24 cellular contexts compared by ENCODE assay signal in the genomic region with DNA sequence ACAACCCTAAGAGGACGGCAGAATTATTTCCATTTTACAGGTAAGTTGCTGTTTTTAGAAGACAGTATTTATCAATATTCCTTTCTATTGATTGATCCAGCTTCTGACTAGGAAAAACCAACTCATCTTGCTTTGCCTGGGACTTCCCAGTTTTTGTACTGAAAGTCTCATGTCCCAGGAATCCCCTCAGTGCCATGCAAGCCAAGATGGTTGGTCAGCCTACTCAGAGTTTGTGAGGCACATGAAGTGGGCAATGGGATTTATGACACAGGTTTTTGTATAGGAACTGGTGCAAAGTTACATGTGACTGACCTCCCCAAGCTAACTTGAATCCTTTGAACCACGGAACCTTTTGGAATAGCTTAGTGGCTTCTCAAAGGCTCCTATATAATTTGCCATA. TPM values are rescaled to one million over a fixed set of nuclear protein-coding genes. Genes with fewer than 3 reads are reported as not detected.
A peak's percentile ranks its signal among the peaks of the same experiment; 100 is the strongest.
DNase-seq lines count a peak whose midpoint lies in the region; ATAC-seq, FAIRE-seq and TF ChIP-seq lines count a peak whose summit lies in the region.
"Had no signal": no experiment of that assay in that cellular context is flagged by ENCODE, and none has a peak within 500 bp of the region (broad histone marks: within the 10 kb centered on the region; RNA-seq: fewer than 3 reads in every experiment).

No MANE protein-coding gene starts in this region.

- H3K36me3 ChIP-seq in astrocyte (ENCODE audit: insufficient read depth, low read length) (no peaks in the 10 kb centered on the region), mesenchymal stem cell (ENCODE audit: control insufficient read depth in 1 of 2, insufficient read depth in 2 of 2, low read depth in 1 of 2, low read length in 2 of 2) (peaks cover 0 to 3% of the 10 kb centered on the region in 2 experiments), tibial artery (no peaks in the 10 kb centered on the region)

- DNase-seq in HFFc6: no peak
- DNase-seq in astrocyte (ENCODE audit: low read depth): peak; percentile 38
- DNase-seq in mesenchymal stem cell: peak; percentile 60
- no peak for DNase-seq in tibial artery
- no peak for DNase-seq in central memory CD4-positive, alpha-beta T cell
- DNase-seq: DMS79 treated with DMSO at 0.1 percent for 48 hours, GF-D8, Karpas-422, MM.1S, NCI-H1092, NCI-H146, NCI-H2029 treated with DMSO at 0.1 percent for 48 hours, NCI-H2171 treated with DMSO at 0.1 percent for 48 hours, NCI-H446, NCI-H526 treated with DMSO at 0.1 percent for 48 hours had no signal

- H2BK5ac ChIP-seq in mesenchymal stem cell (ENCODE audit: low read depth, low read length, poor library complexity, severe bottlenecking): no peak overlapping the region

- no peak overlapping the region for H2AK5ac ChIP-seq in mesenchymal stem cell (ENCODE audit: low read length, severe bottlenecking)

- FAIRE-seq in astrocyte (lab: Jason Lieb, UNC): no peak
- FAIRE-seq: RCC 7860 had no signal

- no peak overlapping the region for H2AFZ ChIP-seq in astrocyte (ENCODE audit: low read depth, low read length)
- no peak overlapping the region for H2AFZ ChIP-seq in mesenchymal stem cell (ENCODE audit: low read depth, low read length)
- H2AFZ ChIP-seq: GM23338 had no signal

- no peak overlapping the region for H2BK120ac ChIP-seq in mesenchymal stem cell (ENCODE audit: low read depth, low read length)

- H2BK12ac ChIP-seq in mesenchymal stem cell (ENCODE audit: low read length in 2 of 2): no peak overlapping the region

- TF ChIP-seq CTCF in HFFc6 (IDR thresholded peaks at IDR 0.05): no peak
- no peak for TF ChIP-seq CTCF in astrocyte (IDR thresholded peaks at IDR 0.05; ENCODE audit: insufficient read depth, low read depth, low read length)
- no peak for TF ChIP-seq CTCF in tibial artery (IDR thresholded peaks at IDR 0.05)

- no peak overlapping the region for H4K91ac ChIP-seq in mesenchymal stem cell (ENCODE audit: low read length)

- no CpG with 5 or more reads among the region's 2 CpGs for WGBS in mesenchymal stem cell

- ATAC-seq in GM19452 (IDR thresholded peaks at IDR 0.05; ENCODE audit: unreplicated experiment) (no peak), HG02840 (IDR thresholded peaks at IDR 0.05; ENCODE audit: low FRiP score, unreplicated experiment) (no peak)
- ATAC-seq: GM23338, HCT116, Right ventricle myocardium inferior had no signal

- no peak overlapping the region for H4K8ac ChIP-seq in mesenchymal stem cell (ENCODE audit: low read length)

- H3K18ac ChIP-seq in mesenchymal stem cell (ENCODE audit: low read depth in 1 of 2, low read length in 2 of 2): no peak overlapping the region

- no peak overlapping the region for H3K23ac ChIP-seq in mesenchymal stem cell (ENCODE audit: low read length in 2 of 2)

- H3K14ac ChIP-seq in mesenchymal stem cell (ENCODE audit: low read length in 2 of 2): no peak overlapping the region

- H3K79me2 ChIP-seq in astrocyte (ENCODE audit: insufficient read depth, low read length): peaks cover 83% of the 10 kb centered on the region

- H3K4me3 ChIP-seq in astrocyte (ENCODE audit: insufficient read depth, low read depth, low read length) (no peak overlapping the region), mesenchymal stem cell (ENCODE audit: insufficient read depth in 1 of 2, low read depth in 1 of 2, low read length in 2 of 2) (no peak overlapping the region), tibial artery (no peak overlapping the region)
- H3K4me3 ChIP-seq: GM23338 had no signal

- H3K27me3 ChIP-seq in astrocyte (ENCODE audit: insufficient read depth, low read length) (no peaks in the 10 kb centered on the region), mesenchymal stem cell (ENCODE audit: control insufficient read depth in 1 of 2, insufficient read depth in 1 of 2, low read length in 2 of 2) (no peaks in the 10 kb centered on the region), tibial artery (no peaks in the 10 kb centered on the region)

- no peaks in the 10 kb centered on the region for H3K9me3 ChIP-seq in astrocyte (ENCODE audit: insufficient read depth, low read depth, low read length)
- no peaks in the 10 kb centered on the region for H3K9me3 ChIP-seq in mesenchymal stem cell (ENCODE audit: control insufficient read depth, low read length)
- no peaks in the 10 kb centered on the region for H3K9me3 ChIP-seq in tibial artery

- no peak overlapping the region for H3K4ac ChIP-seq in mesenchymal stem cell (ENCODE audit: low read depth in 1 of 2, low read length in 2 of 2)

- H3K4me3 Mint-ChIP-seq in HFFc6: no peak overlapping the region
- H3K4me3 Mint-ChIP-seq in astrocyte (ENCODE audit: unreplicated experiment): no peak overlapping the region
- H3K4me3 Mint-ChIP-seq: CD14-positive monocyte, GM23338, IgD-negative memory B cell had no signal

- peaks cover 49% of the 10 kb centered on the region for H4K20me1 ChIP-seq in astrocyte (ENCODE audit: insufficient read depth, low read length)

- intact Hi-C loops in tibial artery (cut with DNase I; ENCODE audit: low total_unique reads): no loop called here

- H3K36me3 Mint-ChIP-seq in HFFc6 (ENCODE audit: low read depth) (peaks cover 6% of the 10 kb centered on the region; the same call in 1 of the 2 replicates), astrocyte (ENCODE audit: low read depth, unreplicated experiment) (peaks cover 2% of the 10 kb centered on the region)
- H3K36me3 Mint-ChIP-seq: CD14-positive monocyte, IgD-negative memory B cell had no signal

- H3K27me3 Mint-ChIP-seq in HFFc6 (ENCODE audit: insufficient read depth) (no peaks in the 10 kb centered on the region; the same call in 1 of the 2 replicates), astrocyte (ENCODE audit: low read depth, unreplicated experiment) (no peaks in the 10 kb centered on the region)
- H3K27me3 Mint-ChIP-seq: IgD-negative memory B cell had no signal

- H3K4me1 ChIP-seq in astrocyte (ENCODE audit: insufficient read depth, low read length) (peaks cover 39% of the 10 kb centered on the region), mesenchymal stem cell (ENCODE audit: control insufficient read depth, insufficient read depth, low read depth, low read length) (peaks cover 15% of the 10 kb centered on the region), tibial artery (peaks cover 0 to 78% (median 53%) of the 10 kb centered on the region in 4 donors)

- peaks cover 14% of the 10 kb centered on the region for H3K79me1 ChIP-seq in mesenchymal stem cell (replicated peaks; ENCODE audit: low read length, poor library complexity, severe bottlenecking)

- H3K4me1 Mint-ChIP-seq in HFFc6 (ENCODE audit: low read depth) (peaks cover 80% of the 10 kb centered on the region), astrocyte (ENCODE audit: low read depth, unreplicated experiment) (peaks cover 30% of the 10 kb centered on the region)
- H3K4me1 Mint-ChIP-seq: CD14-positive monocyte, IgD-negative memory B cell had no signal

- H3K4me2 ChIP-seq in astrocyte (ENCODE audit: low read length) (no peak overlapping the region), mesenchymal stem cell (ENCODE audit: low read length, poor library complexity, severe bottlenecking) (no peak overlapping the region)
- H3K4me2 ChIP-seq: GM23338 had no signal

- no peak overlapping the region for H2BK15ac ChIP-seq in mesenchymal stem cell (ENCODE audit: low read depth, poor library complexity, severe bottlenecking)

- H3K27ac Mint-ChIP-seq in HFFc6 (peak overlapping the region; percentile 51; the same call in 1 of the 2 replicates), astrocyte (ENCODE audit: unreplicated experiment) (no peak overlapping the region)
- H3K27ac Mint-ChIP-seq: CD14-positive monocyte, GM23338, IgD-negative memory B cell had no signal

- H3K27ac ChIP-seq in astrocyte (ENCODE audit: low read depth, low read length): no peak overlapping the region
- H3K27ac ChIP-seq in mesenchymal stem cell (ENCODE audit: low read length, poor library complexity, severe bottlenecking): no peak overlapping the region
- peak overlapping the region; percentile 13 to 76 for H3K27ac ChIP-seq in tibial artery
- H3K27ac ChIP-seq: HL-60 had no signal

- H3K9ac ChIP-seq in astrocyte (ENCODE audit: low read length) (no peak overlapping the region), mesenchymal stem cell (ENCODE audit: low read length) (no peak overlapping the region)

- no peaks in the 10 kb centered on the region for H3K9me3 Mint-ChIP-seq in HFFc6
- no peaks in the 10 kb centered on the region for H3K9me3 Mint-ChIP-seq in astrocyte (ENCODE audit: unreplicated experiment)
- H3K9me3 Mint-ChIP-seq: CD14-positive monocyte, GM23338, IgD-negative memory B cell had no signal

RNA-seq across cellular contexts. Expression of gene GNG12, which starts 45.5 kb away (rescaled TPM):
- 100 to 1,000 TPM; 172 to 229 (median 198) TPM for total RNA-seq in HFFc6 (2021; fragmentation: NEBNext Ultra II Directional; extraction: Animal tissue kit (Norgen Biotek cat#: 25700))
- total RNA-seq in astrocyte: 96.8 and 101 TPM in 2 replicates
- 110 TPM for polyA plus RNA-seq in mesenchymal stem cell (2013, experiment 1 of 2)
- 106 TPM for polyA plus RNA-seq in mesenchymal stem cell (2013, experiment 2 of 2)
- polyA plus RNA-seq: IgD-negative memory B cell had no signal

Comparison
In these comparisons a context has a peak if more than half of its experiments do, and no peak if none do; other contexts are left out.
1. DNase-seq: peak in astrocyte (single experiment) and mesenchymal stem cell (single experiment); none in HFFc6 (single experiment), tibial artery (0 of 2) and central memory CD4-positive, alpha-beta T cell (single experiment).
2. H3K27ac ChIP-seq: peak in tibial artery (2 of 2); none in astrocyte (single experiment) and mesenchymal stem cell (single experiment).